Comparison of ENCODE assay signal across 8 cellular contexts in the genomic region with DNA sequence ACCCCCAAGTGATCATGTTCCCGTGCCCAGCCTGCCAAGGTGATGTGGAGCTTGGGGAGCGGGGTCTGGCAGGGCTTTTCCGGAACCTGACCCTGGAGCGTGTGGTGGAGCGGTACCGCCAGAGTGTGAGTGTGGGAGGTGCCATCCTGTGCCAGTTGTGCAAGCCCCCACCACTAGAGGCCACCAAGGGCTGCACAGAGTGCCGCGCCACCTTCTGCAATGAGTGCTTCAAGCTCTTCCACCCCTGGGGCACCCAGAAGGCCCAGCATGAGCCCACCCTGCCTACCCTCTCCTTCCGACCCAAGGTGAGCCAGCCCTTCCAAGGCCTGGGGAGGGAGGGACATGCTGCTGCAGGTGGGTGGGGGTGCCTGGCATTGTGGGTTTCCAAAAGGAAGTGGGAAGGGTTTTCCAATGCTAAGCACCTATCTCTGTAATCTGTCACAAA. TPM values are rescaled to one million over a fixed set of nuclear protein-coding genes. Genes with fewer than 3 reads are reported as not detected.
DNase-seq lines count a peak whose midpoint lies in the region; ATAC-seq and TF ChIP-seq lines count a peak whose summit lies in the region.

No MANE protein-coding gene starts in this region.

- no peaks in the 10 kb centered on the region for H3K27me3 ChIP-seq in OCI-LY1 (ENCODE audit: insufficient read depth, low read length)
- H3K27me3 ChIP-seq in tibial nerve = peaks cover 0 to 13% of the 10 kb centered on the region in 2 donors

- H3K27me3 Mint-ChIP-seq in effector memory CD8-positive, alpha-beta T cell = no peaks in the 10 kb centered on the region

- WGBS in tibial nerve, 2 donors = 77 to 87% methylated on average over 8 to 9 of the region's 9 CpGs

- H4K20me1 ChIP-seq in OCI-LY1 (ENCODE audit: insufficient read depth, low read length) = no peaks in the 10 kb centered on the region

- H3K27ac ChIP-seq in 22Rv1 (peak overlapping the region; percentile 83), OCI-LY1 (ENCODE audit: low read depth, low read length, poor library complexity, severe bottlenecking) (peak overlapping the region; percentile 24), tibial nerve (peak overlapping the region in 1 of 4 donors; percentile 25)

- no peaks in the 10 kb centered on the region for H3K79me2 ChIP-seq in OCI-LY1 (ENCODE audit: insufficient read depth, low read length)

- no peak overlapping the region for H3K9ac ChIP-seq in OCI-LY1 (ENCODE audit: low read length)

- H3K4me3 Mint-ChIP-seq in effector memory CD8-positive, alpha-beta T cell = peak overlapping the region; percentile 39 to 54

- H3F3A ChIP-seq in OCI-LY1 (ENCODE audit: insufficient read depth, low read length) = peaks cover 4% of the 10 kb centered on the region; the same call in 1 of the 2 replicates

- peaks cover 35% of the 10 kb centered on the region for H3K36me3 Mint-ChIP-seq in effector memory CD8-positive, alpha-beta T cell (ENCODE audit: insufficient read depth)

- no peaks in the 10 kb centered on the region for H3K9me3 ChIP-seq in OCI-LY1 (ENCODE audit: low read length)
- H3K9me3 ChIP-seq in tibial nerve = no peaks in the 10 kb centered on the region

- no peak for TF ChIP-seq EP300 in tibial nerve (IDR thresholded peaks at IDR 0.05)

- no peak overlapping the region for H2AFZ ChIP-seq in OCI-LY1 (ENCODE audit: low read length)

- H3K9me2 ChIP-seq in OCI-LY1 (ENCODE audit: low read depth, low read length) = no peaks in the 10 kb centered on the region

- peak; percentile 26 for DNase-seq in COR-L47 (lab: John Stamatoyannopoulos, UW)
- DNase-seq in effector memory CD8-positive, alpha-beta T cell = no peak
- DNase-seq in GM10266 (ENCODE audit: extremely low spot score) = no peak
- no peak for DNase-seq in tibial nerve (ENCODE audit: low spot score in 2 of 2)
- no peak for DNase-seq in NCI-H524 (lab: John Stamatoyannopoulos, UW)
- DNase-seq in NCI-H1048 (lab: John Stamatoyannopoulos, UW) = no peak

- TF ChIP-seq POLR2A in tibial nerve (IDR thresholded peaks at IDR 0.05) = no peak

- H3K36me3 ChIP-seq in OCI-LY1 (ENCODE audit: insufficient read depth, low read length) = peaks cover 13% of the 10 kb centered on the region
- peaks cover 0 to 8% (median 0%) of the 10 kb centered on the region in 3 donors for H3K36me3 ChIP-seq in tibial nerve

- H3K4me1 Mint-ChIP-seq in effector memory CD8-positive, alpha-beta T cell (ENCODE audit: low read depth in 2 of 2) = peaks cover 35 to 37% of the 10 kb centered on the region in 2 donors

- no peak for ATAC-seq in effector memory CD8-positive, alpha-beta T cell (replicated peaks)

- H3K4me2 ChIP-seq in OCI-LY1 (ENCODE audit: low read length) = no peak overlapping the region

- H3K27ac Mint-ChIP-seq in effector memory CD8-positive, alpha-beta T cell = no peak overlapping the region

- H3K4me3 ChIP-seq in OCI-LY1 (ENCODE audit: low read depth, low read length, poor library complexity, severe bottlenecking) = no peak overlapping the region
- no peak overlapping the region for H3K4me3 ChIP-seq in tibial nerve

- TF ChIP-seq CTCF in 22Rv1 (IDR thresholded peaks at IDR 0.05) (no peak), OCI-LY1 (IDR thresholded peaks at IDR 0.05; ENCODE audit: low read length) (peak; percentile 57), GM10266 (IDR thresholded peaks at IDR 0.05; ENCODE audit: control insufficient read depth, insufficient read depth, low read depth, missing control alignments) (no peak), tibial nerve (IDR thresholded peaks at IDR 0.05) (no peak)

- peaks cover 28% of the 10 kb centered on the region for H3K4me1 ChIP-seq in OCI-LY1 (ENCODE audit: insufficient read depth, low read length, severe bottlenecking)
- peaks cover 0 to 74% (median 30%) of the 10 kb centered on the region in 4 donors for H3K4me1 ChIP-seq in tibial nerve

- H3K9me3 Mint-ChIP-seq in effector memory CD8-positive, alpha-beta T cell = no peaks in the 10 kb centered on the region

RNA-seq across cellular contexts. Expression of gene TRIM46, which starts 2.3 kb away (rescaled TPM):
- total RNA-seq in tibial nerve = 10 to 100 TPM in 2 of 4 donors, 1 to 10 TPM in 2; 6.0 to 20.4 (median 12.7) TPM

RNA-seq across cellular contexts. Expression of gene KRTCAP2, which starts 2.8 kb away (rescaled TPM):
- total RNA-seq in tibial nerve = 100 to 1,000 TPM; 102 to 167 (median 146) TPM

RNA-seq across cellular contexts. Expression of gene THBS3, which starts 31.7 kb away (rescaled TPM):
- total RNA-seq in tibial nerve = 100 to 1,000 TPM in 1 of 4 donors, 10 to 100 TPM in 3; 33.9 to 119 (median 52.6) TPM

RNA-seq across cellular contexts. Expression of gene MTX1, which starts 32.5 kb away (rescaled TPM):
- total RNA-seq in tibial nerve = 10 to 100 TPM; 30.1 to 50.7 (median 35.3) TPM

RNA-seq across cellular contexts. Expression of gene DPM3, which starts 35.6 kb away (rescaled TPM):
- 100 to 1,000 TPM in 2 of 4 donors, 10 to 100 TPM in 2; 74.7 to 115 (median 95.6) TPM for total RNA-seq in tibial nerve
